In the genomic region with DNA sequence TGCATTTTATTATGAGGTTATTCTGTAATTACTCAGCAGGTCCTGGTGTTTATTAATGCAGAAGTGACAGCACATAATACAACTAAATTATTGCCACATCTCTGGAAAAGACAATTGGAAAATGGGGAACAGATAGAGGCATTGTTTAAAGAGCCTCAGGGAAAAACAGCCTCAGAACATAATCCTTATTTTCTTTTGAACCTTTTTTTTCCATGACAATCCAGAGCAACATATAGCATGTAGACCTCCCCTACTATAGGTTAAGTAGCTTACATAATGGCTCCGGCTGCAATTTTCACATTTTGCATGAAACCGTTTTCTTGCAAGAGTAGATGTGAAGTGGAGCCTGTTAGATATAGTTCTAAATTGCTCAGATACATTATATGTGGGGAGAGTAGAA, we compare ENCODE assay signal across 15 cellular contexts.
DNase-seq lines count a peak whose midpoint lies in the region; ATAC-seq lines count a peak whose summit lies in the region.
"Had no signal": no experiment of that assay in that cellular context is flagged by ENCODE, and none has a peak within 500 bp of the region (broad histone marks: within the 10 kb centered on the region; RNA-seq: fewer than 3 reads in every experiment).

No MANE protein-coding gene starts in this region.

- DNase-seq in NCI-H748 (lab: John Stamatoyannopoulos, UW; ENCODE audit: unreplicated experiment) (peak; percentile 17), NCI-H748 treated with DMSO at 0.1 percent for 48 hours (lab: John Stamatoyannopoulos, UW) (no peak), NCI-H1417 treated with DMSO at 0.1 percent for 48 hours (lab: John Stamatoyannopoulos, UW) (peak; percentile 51), foreskin melanocyte (peak; percentile 9), EL (no peak)
- DNase-seq: C1 segment of cervical spinal cord; Calu3; CD4-positive, alpha-beta memory T cell; COR-L47; DMS53; DMS79 treated with DMSO at 0.1 percent for 48 hours; GM23248; H7 had no signal

- no peak for ATAC-seq in GM18907 (IDR thresholded peaks at IDR 0.05; ENCODE audit: unreplicated experiment)
- ATAC-seq: HCT116 had no signal

Comparison
In these comparisons a context has a peak if more than half of its experiments do, and no peak if none do; other contexts are left out.
1. DNase-seq: peak in NCI-H748 (single experiment), NCI-H1417 treated with DMSO at 0.1 percent for 48 hours (single experiment) and foreskin melanocyte (single experiment); none in NCI-H748 treated with DMSO at 0.1 percent for 48 hours (single experiment) and EL (single experiment).